In genomic region chr2:74715880-74716279, GRCh38 we compare ENCODE assay signal across 8 cellular contexts.
DNase-seq lines count a peak whose midpoint lies in the region; ATAC-seq and TF ChIP-seq lines count a peak whose summit lies in the region.

No MANE protein-coding gene starts in this region.

- H3K4me2 ChIP-seq in BLaER1 treated with 17β-estradiol and CSF1 and Interleukin-3, amounts not matched to agents 10 nM and 100 nM = peak overlapping the region; percentile 82 to 97 (median 95)
- H3K4me2 ChIP-seq in Loucy (ENCODE audit: low read depth, low read length, poor library complexity, severe bottlenecking) = peak overlapping the region; percentile 87

- H3K9ac ChIP-seq in BLaER1 treated with 17β-estradiol and CSF1 and Interleukin-3, amounts not matched to agents 10 nM and 100 nM = peak overlapping the region; percentile 62 to 78 (median 73); a peak in 21 of 22 replicates
- peak overlapping the region; percentile 61 for H3K9ac ChIP-seq in Loucy (ENCODE audit: low read depth, low read length, poor library complexity, severe bottlenecking)

- peak overlapping the region; percentile 70 for H3K4me3 Mint-ChIP-seq in natural killer cell treated with Interleukin-12 subunit alpha and Interleukin-12 subunit beta and Interleukin-15 and Interleukin-18, amount 100 ng/mL, for 72 hours

- H3K27me3 Mint-ChIP-seq in natural killer cell treated with Interleukin-12 subunit alpha and Interleukin-12 subunit beta and Interleukin-15 and Interleukin-18, amount 100 ng/mL, for 72 hours = peaks cover 5 to 7% of the 10 kb centered on the region in 2 donors

- peak overlapping the region; percentile 94 for H2AFZ ChIP-seq in Loucy (ENCODE audit: low read length)

- DNase-seq in coronary artery (ENCODE audit: low spot score) (no peak), retina (no peak), 8988T (no peak)
- no peak for DNase-seq in natural killer cell treated with Interleukin-12 subunit alpha and Interleukin-12 subunit beta and Interleukin-15 and Interleukin-18, amount 100 ng/mL, for 72 hours (ENCODE audit: low spot score)

- H3K79me2 ChIP-seq in Loucy (ENCODE audit: insufficient read depth, low read length) = no peaks in the 10 kb centered on the region

- no peaks in the 10 kb centered on the region for H3K9me3 ChIP-seq in BLaER1 treated with 17β-estradiol and CSF1 and Interleukin-3, amounts not matched to agents 10 nM and 100 nM (replicated peaks in 1 of 11)
- no peaks in the 10 kb centered on the region for H3K9me3 ChIP-seq in Loucy (ENCODE audit: insufficient read depth, low read depth, low read length)

- H3K36me3 ChIP-seq in BLaER1 treated with 17β-estradiol and CSF1 and Interleukin-3, amounts not matched to agents 10 nM and 100 nM = no peaks in the 10 kb centered on the region
- no peaks in the 10 kb centered on the region for H3K36me3 ChIP-seq in Loucy (ENCODE audit: insufficient read depth, low read length)

- H3K9me3 Mint-ChIP-seq in natural killer cell treated with Interleukin-12 subunit alpha and Interleukin-12 subunit beta and Interleukin-15 and Interleukin-18, amount 100 ng/mL, for 72 hours = no peaks in the 10 kb centered on the region

- no peak for TF ChIP-seq CTCF in Loucy (conservative IDR thresholded peaks at IDR 0.05; ENCODE audit: low read length)
- TF ChIP-seq CTCF in coronary artery (IDR thresholded peaks at IDR 0.05) = no peak

- no peaks in the 10 kb centered on the region for H3K36me3 Mint-ChIP-seq in natural killer cell treated with Interleukin-12 subunit alpha and Interleukin-12 subunit beta and Interleukin-15 and Interleukin-18, amount 100 ng/mL, for 72 hours

- no peaks in the 10 kb centered on the region for H3K9me2 ChIP-seq in Loucy (replicated peaks; ENCODE audit: low read depth, low read length)

- ATAC-seq in natural killer cell treated with Interleukin-12 subunit alpha and Interleukin-12 subunit beta and Interleukin-15 and Interleukin-18, amount 100 ng/mL, for 72 hours = no peak
- no peak for ATAC-seq in HG02763 (IDR thresholded peaks at IDR 0.05; ENCODE audit: unreplicated experiment)
- ATAC-seq in GM18907 (IDR thresholded peaks at IDR 0.05; ENCODE audit: unreplicated experiment) = no peak

- H3K4me3 ChIP-seq in BLaER1 treated with 17β-estradiol and CSF1 and Interleukin-3, amounts not matched to agents 10 nM and 100 nM = peak overlapping the region; percentile 58 to 77 (median 69)
- H3K4me3 ChIP-seq in Loucy (ENCODE audit: low read length, poor library complexity, severe bottlenecking) (peak overlapping the region; percentile 78), coronary artery (peak overlapping the region; percentile 88)

- H3K4me1 ChIP-seq in BLaER1 treated with 17β-estradiol and CSF1 and Interleukin-3, amounts not matched to agents 10 nM and 100 nM = peaks cover 0 to 11% (median 8%) of the 10 kb centered on the region in 10 experiments; a peak in 14 of 20 replicates
- peaks cover 11% of the 10 kb centered on the region for H3K4me1 ChIP-seq in Loucy (ENCODE audit: insufficient read depth, low read length, poor library complexity, severe bottlenecking)

- H3K27ac ChIP-seq in BLaER1 treated with 17β-estradiol and CSF1 and Interleukin-3, amounts not matched to agents 10 nM and 100 nM = peak overlapping the region in 1 of 11 experiments; percentile 64; a peak in 1 of 22 replicates
- no peak overlapping the region for H3K27ac ChIP-seq in coronary artery

- H3K27ac Mint-ChIP-seq in natural killer cell treated with Interleukin-12 subunit alpha and Interleukin-12 subunit beta and Interleukin-15 and Interleukin-18, amount 100 ng/mL, for 72 hours = no peak overlapping the region

- H3K27me3 ChIP-seq in BLaER1 treated with 17β-estradiol and CSF1 and Interleukin-3, amounts not matched to agents 10 nM and 100 nM = peaks cover 0 to 16% (median 12%) of the 10 kb centered on the region in 11 experiments; a peak in 15 of 22 replicates
- H3K27me3 ChIP-seq in Loucy (ENCODE audit: insufficient read depth, low read length, poor library complexity, severe bottlenecking) = no peaks in the 10 kb centered on the region

- H3K4me1 Mint-ChIP-seq in natural killer cell treated with Interleukin-12 subunit alpha and Interleukin-12 subunit beta and Interleukin-15 and Interleukin-18, amount 100 ng/mL, for 72 hours (ENCODE audit: low read depth in 2 of 2) = peaks cover 4 to 8% of the 10 kb centered on the region in 2 donors

- no peaks in the 10 kb centered on the region for H3F3A ChIP-seq in Loucy (ENCODE audit: low read depth)

- H4K20me1 ChIP-seq in BLaER1 treated with 17β-estradiol and CSF1 and Interleukin-3, amounts not matched to agents 10 nM and 100 nM = no peaks in the 10 kb centered on the region
- no peaks in the 10 kb centered on the region for H4K20me1 ChIP-seq in Loucy (ENCODE audit: insufficient read depth, low read length, poor library complexity, severe bottlenecking)
